In genomic region chr13:93769126-93769525, GRCh38 we compare ENCODE assay signal across 15 cellular contexts.
DNase-seq lines count a peak whose midpoint lies in the region; ATAC-seq and TF ChIP-seq lines count a peak whose summit lies in the region.
"Had no signal": no experiment of that assay in that cellular context is flagged by ENCODE, and none has a peak within 500 bp of the region (broad histone marks: within the 10 kb centered on the region; RNA-seq: fewer than 3 reads in every experiment).

No MANE protein-coding gene starts in this region.

- H3K27ac ChIP-seq in parathyroid adenoma (no peak overlapping the region), SJCRH30 (no peak overlapping the region)

- TF ChIP-seq CTCF in choroid plexus epithelial cell (conservative IDR thresholded peaks at IDR 0.05; ENCODE audit: low read depth, low read length), result no peak
- TF ChIP-seq CTCF in glutamatergic neuron (IDR thresholded peaks at IDR 0.05; ENCODE audit: partially characterized antibody, unreplicated experiment), result no peak
- no peak for TF ChIP-seq CTCF in parathyroid adenoma (IDR thresholded peaks at IDR 0.05)

- no peaks in the 10 kb centered on the region for H3K79me2 ChIP-seq in parathyroid adenoma

- peaks cover 7% of the 10 kb centered on the region for H3K4me1 ChIP-seq in parathyroid adenoma
- peaks cover 13% of the 10 kb centered on the region for H3K4me1 ChIP-seq in SJCRH30

- no peaks in the 10 kb centered on the region for H3K27me3 ChIP-seq in parathyroid adenoma (ENCODE audit: control insufficient read depth, insufficient read depth, low read length)
- no peaks in the 10 kb centered on the region for H3K27me3 ChIP-seq in SJCRH30

- H2AFZ ChIP-seq in parathyroid adenoma, result no peak overlapping the region

- no peak overlapping the region for H3K9ac ChIP-seq in parathyroid adenoma

- no peak overlapping the region for H3K4me3 ChIP-seq in choroid plexus epithelial cell (ENCODE audit: low read depth, low read length)
- no peak overlapping the region for H3K4me3 ChIP-seq in parathyroid adenoma (ENCODE audit: low read depth, low read length)
- no peak overlapping the region for H3K4me3 ChIP-seq in SJCRH30

- H3K4me1 Mint-ChIP-seq in glutamatergic neuron (ENCODE audit: low read depth, unreplicated experiment), result peaks cover 44% of the 10 kb centered on the region
- H3K4me1 Mint-ChIP-seq: B cell; CD4-positive, alpha-beta memory T cell had no signal

- no peaks in the 10 kb centered on the region for H3K27me3 Mint-ChIP-seq in glutamatergic neuron (ENCODE audit: unreplicated experiment)
- H3K27me3 Mint-ChIP-seq: B cell had no signal

- H3K36me3 ChIP-seq in parathyroid adenoma (ENCODE audit: control insufficient read depth, insufficient read depth, low read length), result no peaks in the 10 kb centered on the region
- no peaks in the 10 kb centered on the region for H3K36me3 ChIP-seq in SJCRH30

- H3K4me2 ChIP-seq in parathyroid adenoma (ENCODE audit: low read length), result peak overlapping the region; percentile 25

- peak; percentile 33 for DNase-seq in NCI-H2171 (lab: John Stamatoyannopoulos, UW)
- DNase-seq in choroid plexus epithelial cell (ENCODE audit: low read depth), result peak; percentile 34
- DNase-seq in glutamatergic neuron, result no peak
- no peak for DNase-seq in SJCRH30
- DNase-seq: C1 segment of cervical spinal cord; CD4-positive, alpha-beta memory T cell; DMS153; DMS79 treated with DMSO at 0.1 percent for 48 hours; EL had no signal

- peaks cover 1% of the 10 kb centered on the region for H3K9me3 Mint-ChIP-seq in glutamatergic neuron (ENCODE audit: unreplicated experiment)

- no peaks in the 10 kb centered on the region for H3K36me3 Mint-ChIP-seq in glutamatergic neuron (ENCODE audit: unreplicated experiment)
- H3K36me3 Mint-ChIP-seq: CD4-positive, alpha-beta memory T cell had no signal

- no peaks in the 10 kb centered on the region for H3K9me3 ChIP-seq in parathyroid adenoma (ENCODE audit: control insufficient read depth, low read length)
- H3K9me3 ChIP-seq in SJCRH30 (replicated peaks), result no peaks in the 10 kb centered on the region

- ATAC-seq in esophagus mucosa (no peak), GM18867 (IDR thresholded peaks at IDR 0.05; ENCODE audit: unreplicated experiment) (no peak)
- ATAC-seq: HCT116, HepG2 had no signal

- H3K4me3 Mint-ChIP-seq in glutamatergic neuron (ENCODE audit: unreplicated experiment), result no peak overlapping the region
- H3K4me3 Mint-ChIP-seq: B cell; CD4-positive, alpha-beta memory T cell had no signal

- peak overlapping the region; percentile 14 for H3K27ac Mint-ChIP-seq in glutamatergic neuron (ENCODE audit: unreplicated experiment)
- H3K27ac Mint-ChIP-seq: B cell; CD4-positive, alpha-beta memory T cell had no signal

Comparison
In these comparisons a context has a peak if more than half of its experiments do, and no peak if none do; other contexts are left out.
1. DNase-seq: peak in NCI-H2171 (single experiment) and choroid plexus epithelial cell (single experiment); none in glutamatergic neuron (single experiment) and SJCRH30 (0 of 2).